1 cellular context compared by ENCODE assay signal in the genomic region with DNA sequence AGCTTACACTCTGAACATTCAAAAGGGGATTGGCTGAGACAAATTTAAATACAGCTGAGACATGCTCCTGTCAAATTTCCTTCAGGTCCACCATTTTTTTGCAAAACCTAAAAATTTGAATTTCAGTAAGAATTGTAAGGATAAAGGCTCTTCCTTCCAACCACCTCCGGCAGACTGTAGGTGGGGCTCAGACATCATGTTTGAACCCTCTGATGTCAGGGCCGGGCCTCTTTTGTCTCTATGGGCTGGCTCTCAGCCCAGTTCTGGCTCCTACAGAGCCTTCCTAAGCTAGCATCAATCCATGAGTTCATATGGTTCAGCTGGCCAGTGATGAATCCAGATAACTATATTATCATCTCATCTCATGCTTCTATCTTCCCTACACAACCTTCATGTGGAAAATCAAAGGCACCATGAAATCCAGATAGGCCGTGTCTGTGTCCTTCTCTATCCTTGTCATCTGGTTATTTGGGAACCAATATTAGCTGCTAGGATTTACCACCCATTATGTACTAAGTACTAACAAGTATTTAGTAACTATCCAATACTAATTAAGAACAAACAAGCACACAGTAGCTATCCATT.
TF ChIP-seq lines count a peak whose summit lies in the region.

No MANE protein-coding gene starts in this region.

TF ChIP-seq in WTC11, 78 proteins besides CTCF, POLR2A, EP300 and RAD21 (continued from another document):
- TF ChIP-seq, protein P1, sequence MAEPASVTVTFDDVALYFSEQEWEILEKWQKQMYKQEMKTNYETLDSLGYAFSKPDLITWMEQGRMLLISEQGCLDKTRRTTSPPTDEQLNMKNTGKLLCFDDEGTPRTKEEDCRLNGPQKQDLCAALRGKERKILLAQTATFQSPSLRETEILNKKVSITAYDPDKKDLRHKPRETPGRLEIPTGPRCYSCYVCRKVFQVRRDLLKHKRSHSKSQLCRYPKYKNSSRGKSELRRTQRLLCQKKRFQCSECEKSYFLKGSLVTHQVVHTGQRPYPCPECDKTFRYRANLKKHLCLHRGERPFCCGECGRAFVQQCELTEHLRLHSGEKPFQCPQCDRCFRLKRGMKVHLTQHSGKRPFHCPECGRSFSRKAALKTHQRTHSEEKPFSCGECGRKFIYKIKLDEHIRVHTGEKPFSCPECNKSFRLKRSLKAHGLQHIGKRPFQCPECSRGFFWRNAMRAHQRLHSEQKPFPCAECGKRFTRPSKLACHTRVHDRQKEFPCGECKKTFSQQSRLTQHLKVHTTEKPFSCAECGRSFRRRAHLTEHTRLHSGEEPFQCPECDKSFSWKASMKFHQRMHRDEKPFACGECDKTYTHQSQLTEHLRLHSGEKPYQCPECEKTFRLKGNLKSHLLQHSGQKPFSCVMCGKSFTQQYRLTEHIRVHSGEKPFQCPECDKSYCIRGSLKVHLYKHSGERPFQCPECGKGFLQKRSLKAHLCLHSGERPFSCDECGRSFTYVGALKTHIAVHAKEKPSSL (CRISPR knock-in tag; conservative IDR thresholded peaks at IDR 0.05) = no peak
- no peak for TF ChIP-seq MXD4 (CRISPR knock-in tag; IDR thresholded peaks at IDR 0.05; ENCODE audit: borderline replicate concordance)
